ENCODE assay signal across 16 cellular contexts in genomic region chr2:51760441-51760840, GRCh38.
DNase-seq lines count a peak whose midpoint lies in the region; ATAC-seq and TF ChIP-seq lines count a peak whose summit lies in the region.
"Had no signal": no experiment of that assay in that cellular context is flagged by ENCODE, and none has a peak within 500 bp of the region (broad histone marks: within the 10 kb centered on the region; RNA-seq: fewer than 3 reads in every experiment).

No MANE protein-coding gene starts in this region.

- H3K4me1 ChIP-seq in SK-N-SH (ENCODE audit: control insufficient read depth in 1 of 2, insufficient read depth in 2 of 2, low read depth in 1 of 2, low read length in 1 of 2) = no peaks in the 10 kb centered on the region
- H3K4me1 ChIP-seq: Caco-2, HAP-1 had no signal

- DNase-seq in SK-N-SH (no peak), dedifferentiated amniotic fluid mesenchymal stem cell (ENCODE audit: extremely low spot score) (peak; percentile 45), retinal pigment epithelial cell (ENCODE audit: low read depth) (peak; percentile 61), Kasumi-1 (lab: John Stamatoyannopoulos, UW) (no peak), NOMO-1 treated with dmso at 0.1 percent for 144 hours (lab: John Stamatoyannopoulos, UW; ENCODE audit: unreplicated experiment) (no peak)
- DNase-seq: Caco-2; CD4-positive, CD25-positive, alpha-beta regulatory T cell; CD8-positive, alpha-beta T cell; DMS153; DND-41; GOT3 had no signal

- no peak overlapping the region for H3K27ac ChIP-seq in SK-N-SH (ENCODE audit: low read depth in 2 of 2, low read length in 1 of 2)
- H3K27ac ChIP-seq: 22Rv1, BLaER1, C4-2B had no signal

- no peaks in the 10 kb centered on the region for H4K20me1 ChIP-seq in SK-N-SH (ENCODE audit: insufficient read depth)
- H4K20me1 ChIP-seq: BLaER1 had no signal

- no peaks in the 10 kb centered on the region for H3F3A ChIP-seq in SK-N-SH (replicated peaks; ENCODE audit: insufficient read depth)

- H3K79me2 ChIP-seq in SK-N-SH (ENCODE audit: insufficient read depth) = no peaks in the 10 kb centered on the region

- no peaks in the 10 kb centered on the region for H3K27me3 ChIP-seq in SK-N-SH (ENCODE audit: insufficient read depth)
- H3K27me3 ChIP-seq: BLaER1 had no signal

- POLR2A ChIA-PET in SK-N-SH (lab: Yijun Ruan, JAX) = no interaction called here

- H3K36me3 ChIP-seq in SK-N-SH (replicated peaks in 1 of 2; ENCODE audit: control insufficient read depth in 1 of 2, insufficient read depth in 2 of 2, low read length in 1 of 2) = no peaks in the 10 kb centered on the region
- H3K36me3 ChIP-seq: BLaER1, HAP-1 had no signal

- no peak overlapping the region for H3K4me2 ChIP-seq in SK-N-SH
- H3K4me2 ChIP-seq: BLaER1 had no signal

- H2AFZ ChIP-seq in SK-N-SH (ENCODE audit: low read depth) = 0 out of 2 replicates have a peak overlapping the region, but pooled peaks have one; percentile 0

- no peaks in the 10 kb centered on the region for H3K9me3 ChIP-seq in SK-N-SH
- H3K9me3 ChIP-seq: BLaER1, Caco-2, HAP-1 had no signal

- no peak overlapping the region for H3K4me3 ChIP-seq in SK-N-SH (ENCODE audit: low read depth in 2 of 2, low read length in 1 of 2)
- H3K4me3 ChIP-seq in retinal pigment epithelial cell (ENCODE audit: low read length) = no peak overlapping the region
- H3K4me3 ChIP-seq: BLaER1, HAP-1 had no signal

- TF ChIP-seq EP300 in SK-N-SH (IDR thresholded peaks at IDR 0.05; ENCODE audit: borderline replicate concordance in 1 of 2, low read depth in 1 of 2, low read length in 1 of 2) = no peak

- TF ChIP-seq CTCF in SK-N-SH (IDR thresholded peaks at IDR 0.05) (no peak), retinal pigment epithelial cell (conservative IDR thresholded peaks at IDR 0.05; ENCODE audit: low read depth, low read length) (no peak)

- H3K9ac ChIP-seq in SK-N-SH = no peak overlapping the region
- H3K9ac ChIP-seq: BLaER1 had no signal

- no peaks in the 10 kb centered on the region for H3K9me2 ChIP-seq in SK-N-SH

- CTCF ChIA-PET in SK-N-SH (lab: Yijun Ruan, JAX) = no interaction called here

- no peak for TF ChIP-seq RAD21 in SK-N-SH (IDR thresholded peaks at IDR 0.05; ENCODE audit: low read length)

- ATAC-seq in SK-N-SH treated with all-trans-retinoic acid at 6 μM for 48 hours = no peak
- ATAC-seq: CD8-positive, alpha-beta T cell had no signal

TF ChIP-seq in SK-N-SH, 30 proteins besides CTCF, POLR2A, EP300 and RAD21 (continues in another document):
- TF ChIP-seq CHD2 (IDR thresholded peaks at IDR 0.05; ENCODE audit: low read length, partially characterized antibody) = no peak
- TF ChIP-seq NRF1 (IDR thresholded peaks at IDR 0.05; ENCODE audit: low read depth, low read length) = no peak
- TF ChIP-seq TEAD4 (IDR thresholded peaks at IDR 0.05; ENCODE audit: borderline replicate concordance, insufficient read depth) = no peak
- no peak for TF ChIP-seq IRF3 (IDR thresholded peaks at IDR 0.05; ENCODE audit: low read depth, low read length)
- TF ChIP-seq SIN3A (IDR thresholded peaks at IDR 0.05; ENCODE audit: borderline replicate concordance, low read depth, low read length) = no peak
- no peak for TF ChIP-seq USF2 (IDR thresholded peaks at IDR 0.05; ENCODE audit: borderline replicate concordance, low read depth, low read length)

TF ChIP-seq in SK-N-SH treated with all-trans-retinoic acid at 6 μM for 48 hours, 23 proteins besides CTCF, POLR2A, EP300 and RAD21:
- TF ChIP-seq ZFP3 (CRISPR knock-in tag; IDR thresholded peaks at IDR 0.05) (no peak), SNAI2 (CRISPR knock-in tag; IDR thresholded peaks at IDR 0.05) (no peak)

Comparison
In these comparisons a context has a peak if more than half of its experiments do, and no peak if none do; other contexts are left out.
1. DNase-seq: peak in dedifferentiated amniotic fluid mesenchymal stem cell (single experiment) and retinal pigment epithelial cell (single experiment); none in SK-N-SH (single experiment), Kasumi-1 (0 of 2) and NOMO-1 treated with dmso at 0.1 percent for 144 hours (single experiment).